Comparison of ENCODE assay signal across 1 cellular context in genomic region chr6:35521235-35521634, GRCh38.
A peak's percentile ranks its signal among the peaks of the same experiment; 100 is the strongest.
TF ChIP-seq lines count a peak whose summit lies in the region.

No MANE protein-coding gene starts in this region.

TF ChIP-seq in HepG2, 621 proteins besides CTCF, POLR2A, EP300 and RAD21:
- TF ChIP-seq IKZF5 (CRISPR knock-in tag; IDR thresholded peaks at IDR 0.05) (no peak), ZNF839 (CRISPR knock-in tag; IDR thresholded peaks at IDR 0.05; ENCODE audit: borderline replicate concordance) (no peak), ZNF513 (CRISPR knock-in tag; conservative IDR thresholded peaks at IDR 0.05) (no peak), ZKSCAN8 (CRISPR knock-in tag; IDR thresholded peaks at IDR 0.05; ENCODE audit: borderline replicate concordance) (peak; percentile 81; the same call in 1 of the 2 replicates), PCBP1 (IDR thresholded peaks at IDR 0.05; ENCODE audit: borderline replicate concordance, low read depth, low read length) (no peak)
TF ChIP-seq in HepG2: peak in this region for 1.
